Comparison of ENCODE assay signal across 13 cellular contexts in genomic region chrX:74922922-74923321, GRCh38. TPM values are rescaled to one million over a fixed set of nuclear protein-coding genes. Genes with fewer than 3 reads are reported as not detected.
A peak's percentile ranks its signal among the peaks of the same experiment; 100 is the strongest.
DNase-seq lines count a peak whose midpoint lies in the region; ATAC-seq and TF ChIP-seq lines count a peak whose summit lies in the region.
"Had no signal": no experiment of that assay in that cellular context is flagged by ENCODE, and none has a peak within 500 bp of the region (broad histone marks: within the 10 kb centered on the region; RNA-seq: fewer than 3 reads in every experiment).

No MANE protein-coding gene starts in this region.

- H3K4me3 ChIP-seq in OCI-LY3 (ENCODE audit: low read length) (0 out of 2 replicates have a peak overlapping the region, but pooled peaks have one; percentile 30), PC-9 (no peak overlapping the region), SK-N-SH (ENCODE audit: low read depth in 2 of 2, low read length in 1 of 2) (no peak overlapping the region)
- H3K4me3 ChIP-seq: right atrium auricular region had no signal

- CTCF ChIA-PET in PC-9 (lab: Charles Lee) (no interaction called here), SK-N-SH (lab: Yijun Ruan, JAX) (no interaction called here)

- H3K27ac ChIP-seq in OCI-LY3 (ENCODE audit: low read length) (peak overlapping the region; percentile 10; the same call in 1 of the 2 replicates), PC-9 (no peak overlapping the region), SK-N-SH (ENCODE audit: low read depth in 2 of 2, low read length in 1 of 2) (no peak overlapping the region)
- H3K27ac ChIP-seq: right atrium auricular region had no signal

- POLR2A ChIA-PET in PC-9 (lab: Charles Lee; ENCODE audit: unreplicated experiment) (no interaction called here), SK-N-SH (lab: Yijun Ruan, JAX) (no interaction called here)

- no TSS peak for BruUV-seq in PC-9 (replicated peaks; lab: Mats Ljungman, UMichigan)

- intact Hi-C loops in PC-9 (cut with micrococcal nuclease; ENCODE audit: unreplicated experiment) = no loop called here

- no peaks in the 10 kb centered on the region for H3K9me2 ChIP-seq in PC-9 (ENCODE audit: insufficient read depth)
- no peaks in the 10 kb centered on the region for H3K9me2 ChIP-seq in SK-N-SH

- H3F3A ChIP-seq in PC-9 (ENCODE audit: insufficient read depth, low read depth) = no peaks in the 10 kb centered on the region
- H3F3A ChIP-seq in SK-N-SH (replicated peaks; ENCODE audit: insufficient read depth) = no peaks in the 10 kb centered on the region

- H3K9me3 ChIP-seq in OCI-LY3 (ENCODE audit: insufficient read depth, low read length) (no peaks in the 10 kb centered on the region), PC-9 (ENCODE audit: insufficient read depth, low read depth) (no peaks in the 10 kb centered on the region), SK-N-SH (no peaks in the 10 kb centered on the region)
- H3K9me3 ChIP-seq: right atrium auricular region had no signal

- H2AFZ ChIP-seq in OCI-LY3 (ENCODE audit: low read depth, low read length) (no peak overlapping the region), PC-9 (no peak overlapping the region), SK-N-SH (ENCODE audit: low read depth) (no peak overlapping the region)

- ATAC-seq in GM18505 (IDR thresholded peaks at IDR 0.05; ENCODE audit: unreplicated experiment) = peak; percentile 54
- peak; percentile 71 for ATAC-seq in GM21390 (IDR thresholded peaks at IDR 0.05; ENCODE audit: unreplicated experiment)
- peak; percentile 59 for ATAC-seq in HG03103 (IDR thresholded peaks at IDR 0.05; ENCODE audit: low read depth, unreplicated experiment)
- ATAC-seq: CD8-positive, alpha-beta T cell; left cardiac atrium had no signal

- TF ChIP-seq CTCF in OCI-LY3 (IDR thresholded peaks at IDR 0.05; ENCODE audit: low read depth, low read length) (no peak), PC-9 (conservative IDR thresholded peaks at IDR 0.05) (no peak), SK-N-SH (IDR thresholded peaks at IDR 0.05) (no peak)

- H3K79me2 ChIP-seq in OCI-LY3 (ENCODE audit: low read length) (no peaks in the 10 kb centered on the region), PC-9 (ENCODE audit: low read depth) (no peaks in the 10 kb centered on the region), SK-N-SH (ENCODE audit: insufficient read depth) (no peaks in the 10 kb centered on the region)

- peak; percentile 18 for TF ChIP-seq POLR2A in GM18505 (IDR thresholded peaks at IDR 0.05; ENCODE audit: borderline replicate concordance, extremely low read depth, insufficient read depth, insufficient read length)

- H3K4me1 ChIP-seq in OCI-LY3 (ENCODE audit: low read length) (peaks cover 16% of the 10 kb centered on the region), PC-9 (replicated peaks; ENCODE audit: insufficient read depth) (no peaks in the 10 kb centered on the region), SK-N-SH (ENCODE audit: control insufficient read depth in 1 of 2, insufficient read depth in 2 of 2, low read depth in 1 of 2, low read length in 1 of 2) (no peaks in the 10 kb centered on the region; a peak in 1 of 4 replicates)

- 19% methylated on average over 4 of the region's 4 CpGs for WGBS in SK-N-SH (ENCODE audit: low lambda C conversion rate)

- H3K36me3 ChIP-seq in OCI-LY3 (replicated peaks; ENCODE audit: low read depth, low read length) (no peaks in the 10 kb centered on the region), PC-9 (ENCODE audit: low read depth) (no peaks in the 10 kb centered on the region), SK-N-SH (replicated peaks in 1 of 2; ENCODE audit: control insufficient read depth in 1 of 2, insufficient read depth in 2 of 2, low read length in 1 of 2) (no peaks in the 10 kb centered on the region)
- H3K36me3 ChIP-seq: right atrium auricular region had no signal

- no peak for TF ChIP-seq EP300 in SK-N-SH (IDR thresholded peaks at IDR 0.05; ENCODE audit: borderline replicate concordance in 1 of 2, low read depth in 1 of 2, low read length in 1 of 2)

- no peak overlapping the region for H3K9ac ChIP-seq in OCI-LY3 (ENCODE audit: low read length)
- no peak overlapping the region for H3K9ac ChIP-seq in SK-N-SH

- H3K4me2 ChIP-seq in OCI-LY3 (ENCODE audit: low read length) (peak overlapping the region; percentile 36), PC-9 (no peak overlapping the region), SK-N-SH (no peak overlapping the region)

- H3K27me3 ChIP-seq in OCI-LY3 (ENCODE audit: low read depth, low read length) (no peaks in the 10 kb centered on the region), PC-9 (ENCODE audit: insufficient read depth, low read depth) (no peaks in the 10 kb centered on the region), SK-N-SH (ENCODE audit: insufficient read depth) (no peaks in the 10 kb centered on the region; the same call in 1 of the 2 replicates)

- TF ChIP-seq RAD21 in SK-N-SH (IDR thresholded peaks at IDR 0.05; ENCODE audit: low read length) = no peak

- H4K20me1 ChIP-seq in OCI-LY3 (ENCODE audit: insufficient read depth, low read length) = no peaks in the 10 kb centered on the region
- no peaks in the 10 kb centered on the region for H4K20me1 ChIP-seq in PC-9 (ENCODE audit: insufficient read depth)
- H4K20me1 ChIP-seq in SK-N-SH (ENCODE audit: insufficient read depth) = no peaks in the 10 kb centered on the region

- DNase-seq in T-helper 9 cell = no peak
- DNase-seq in GF-D8 (lab: John Stamatoyannopoulos, UW) = no peak
- DNase-seq in PC-9 = no peak
- DNase-seq in SK-N-SH = no peak
- DNase-seq: CD8-positive, alpha-beta T cell; left cardiac atrium; stimulated activated CD8-positive, alpha-beta memory T cell treated with anti-CD3 and anti-CD28 coated beads, Interleukin-4, amount 100 ng/mL, for 48 hours had no signal

TF ChIP-seq in SK-N-SH, 30 proteins besides CTCF, POLR2A, EP300 and RAD21:
- TF ChIP-seq MAX (IDR thresholded peaks at IDR 0.05; ENCODE audit: low read depth) (no peak), SIN3A (IDR thresholded peaks at IDR 0.05; ENCODE audit: borderline replicate concordance, low read depth, low read length) (no peak)

RNA-seq across cellular contexts. Expression of gene NEXMIF, which starts 2.3 kb away (rescaled TPM):
- total RNA-seq in PC-9 (2021) = not detected in 2 replicates
- under 0.01 TPM in 1 of 2 replicates, not detected in the other for polyA plus RNA-seq in SK-N-SH (2012; rRNA removed)
- not detected in 2 replicates for polyA plus RNA-seq in SK-N-SH (2012; cell fraction: cytosol; rRNA removed)
- not detected in 2 replicates for polyA plus RNA-seq in SK-N-SH (2012; cell fraction: nucleus; rRNA removed)
- total RNA-seq: endothelial cell of umbilical vein had no signal
- polyA plus RNA-seq: endothelial cell of umbilical vein had no signal
